ENCODE assay signal across 10 cellular contexts in genomic region chr6:42313038-42313437, GRCh38.
DNase-seq lines count a peak whose midpoint lies in the region; ATAC-seq and TF ChIP-seq lines count a peak whose summit lies in the region.
"Had no signal": no experiment of that assay in that cellular context is flagged by ENCODE, and none has a peak within 500 bp of the region (broad histone marks: within the 10 kb centered on the region; RNA-seq: fewer than 3 reads in every experiment).

No MANE protein-coding gene starts in this region.

- DNase-seq in activated CD4-positive, alpha-beta T cell treated with anti-CD3 and anti-CD28 coated beads, Interleukin-2, amount 10 ng/mL, durations not matched to agents 24 days and 14 days: no peak
- no peak for DNase-seq in activated CD4-positive, alpha-beta T cell treated with anti-CD3 and anti-CD28 coated beads, Interleukin-2, amount 50 U/mL, for 1 hour
- DNase-seq in SJSA1 (ENCODE audit: low read depth in 1 of 2, low spot score in 2 of 2) (peak; percentile 48 to 55), fibroblast of peridontal ligament (ENCODE audit: extremely low read depth) (peak; percentile 48), smooth muscle cell (lab: John Stamatoyannopoulos, UW; ENCODE audit: unreplicated experiment) (no peak), Kasumi-1 (lab: John Stamatoyannopoulos, UW) (no peak), progenitor cell of endocrine pancreas (ENCODE audit: low spot score, unreplicated experiment) (no peak)
- DNase-seq: 8988T, NCI-H446 treated with DMSO at 0.1 percent for 48 hours had no signal

- no peaks in the 10 kb centered on the region for H3K27me3 ChIP-seq in SJSA1 (replicated peaks)
- no peaks in the 10 kb centered on the region for H3K27me3 ChIP-seq in smooth muscle cell (ENCODE audit: low read depth)

- H3K4me3 ChIP-seq in SJSA1 (no peak overlapping the region), smooth muscle cell (no peak overlapping the region)

- H3K4me1 ChIP-seq in SJSA1 (replicated peaks) (peaks cover 50% of the 10 kb centered on the region), smooth muscle cell (ENCODE audit: low read depth) (peaks cover 31% of the 10 kb centered on the region)

- H3K9me3 ChIP-seq in SJSA1 (replicated peaks): no peaks in the 10 kb centered on the region
- no peaks in the 10 kb centered on the region for H3K9me3 ChIP-seq in smooth muscle cell (replicated peaks; ENCODE audit: low read depth)

- H3K79me2 ChIP-seq in smooth muscle cell (ENCODE audit: low read depth): no peaks in the 10 kb centered on the region

- H3F3A ChIP-seq in smooth muscle cell (ENCODE audit: low read depth): peaks cover 9% of the 10 kb centered on the region

- no peak overlapping the region for H2AFZ ChIP-seq in smooth muscle cell (ENCODE audit: low read depth)

- intact Hi-C loops in activated CD4-positive, alpha-beta T cell treated with anti-CD3 and anti-CD28 coated beads, Interleukin-2, amount 10 ng/mL, durations not matched to agents 24 days and 14 days (cut with micrococcal nuclease): loop anchor here (5.0 kb wide), 2 partner anchors 36 to 139 kb away; partner anchors contain the start of gene TRERF1

- H3K9ac ChIP-seq in smooth muscle cell (ENCODE audit: low read depth): no peak overlapping the region

- H3K4me1 Mint-ChIP-seq in activated CD4-positive, alpha-beta T cell treated with anti-CD3 and anti-CD28 coated beads, Interleukin-2, amount 10 ng/mL, durations not matched to agents 24 days and 14 days: peaks cover 40% of the 10 kb centered on the region
- H3K4me1 Mint-ChIP-seq in progenitor cell of endocrine pancreas (ENCODE audit: low read depth): peaks cover 10% of the 10 kb centered on the region

- H3K4me3 Mint-ChIP-seq in activated CD4-positive, alpha-beta T cell treated with anti-CD3 and anti-CD28 coated beads, Interleukin-2, amount 10 ng/mL, durations not matched to agents 24 days and 14 days: peak overlapping the region; percentile 4
- H3K4me3 Mint-ChIP-seq in progenitor cell of endocrine pancreas (ENCODE audit: low read depth): no peak overlapping the region

- no peak for ATAC-seq in GM21619 (IDR thresholded peaks at IDR 0.05; ENCODE audit: unreplicated experiment)

- peak overlapping the region; percentile 65 for H3K27ac Mint-ChIP-seq in activated CD4-positive, alpha-beta T cell treated with anti-CD3 and anti-CD28 coated beads, Interleukin-2, amount 10 ng/mL, durations not matched to agents 24 days and 14 days
- no peak overlapping the region for H3K27ac Mint-ChIP-seq in progenitor cell of endocrine pancreas

- H3K36me3 ChIP-seq in SJSA1 (peaks cover 3% of the 10 kb centered on the region; the same call in 1 of the 2 replicates), smooth muscle cell (ENCODE audit: low read depth) (no peaks in the 10 kb centered on the region)

- H4K20me1 ChIP-seq in smooth muscle cell (ENCODE audit: low read depth): peaks cover 4% of the 10 kb centered on the region

- WGBS in smooth muscle cell (ENCODE audit: low lambda C conversion rate): 31% methylated on average over 6 of the region's 6 CpGs

- H3K27ac ChIP-seq in SJSA1 (peak overlapping the region; percentile 99), smooth muscle cell (ENCODE audit: low read depth) (peak overlapping the region; percentile 22)

- H3K9me3 Mint-ChIP-seq in activated CD4-positive, alpha-beta T cell treated with anti-CD3 and anti-CD28 coated beads, Interleukin-2, amount 10 ng/mL, durations not matched to agents 24 days and 14 days: no peaks in the 10 kb centered on the region
- H3K9me3 Mint-ChIP-seq in progenitor cell of endocrine pancreas (ENCODE audit: low read depth): no peaks in the 10 kb centered on the region

- peaks cover 12% of the 10 kb centered on the region for H3K36me3 Mint-ChIP-seq in activated CD4-positive, alpha-beta T cell treated with anti-CD3 and anti-CD28 coated beads, Interleukin-2, amount 10 ng/mL, durations not matched to agents 24 days and 14 days (ENCODE audit: low read depth)
- H3K36me3 Mint-ChIP-seq in progenitor cell of endocrine pancreas (ENCODE audit: insufficient read depth): no peaks in the 10 kb centered on the region

- no peak for TF ChIP-seq CTCF in smooth muscle cell (IDR thresholded peaks at IDR 0.05; ENCODE audit: borderline replicate concordance, insufficient read depth, poor library complexity, severe bottlenecking)
- no peak for TF ChIP-seq CTCF in progenitor cell of endocrine pancreas (IDR thresholded peaks at IDR 0.05; ENCODE audit: unreplicated experiment)

- peak overlapping the region; percentile 52 for H3K4me2 ChIP-seq in smooth muscle cell

- no peaks in the 10 kb centered on the region for H3K27me3 Mint-ChIP-seq in activated CD4-positive, alpha-beta T cell treated with anti-CD3 and anti-CD28 coated beads, Interleukin-2, amount 10 ng/mL, durations not matched to agents 24 days and 14 days
- H3K27me3 Mint-ChIP-seq in progenitor cell of endocrine pancreas: no peaks in the 10 kb centered on the region

Comparison
In these comparisons a context has a peak if more than half of its experiments do, and no peak if none do; other contexts are left out.
1. DNase-seq: peak in SJSA1 (2 of 2) and fibroblast of peridontal ligament (single experiment); none in activated CD4-positive, alpha-beta T cell treated with anti-CD3 and anti-CD28 coated beads, Interleukin-2, amount 10 ng/mL, durations not matched to agents 24 days and 14 days (single experiment), activated CD4-positive, alpha-beta T cell treated with anti-CD3 and anti-CD28 coated beads, Interleukin-2, amount 50 U/mL, for 1 hour (single experiment), smooth muscle cell (single experiment), Kasumi-1 (0 of 2) and progenitor cell of endocrine pancreas (single experiment).